Comparison of ENCODE assay signal across 32 cellular contexts in the genomic region with DNA sequence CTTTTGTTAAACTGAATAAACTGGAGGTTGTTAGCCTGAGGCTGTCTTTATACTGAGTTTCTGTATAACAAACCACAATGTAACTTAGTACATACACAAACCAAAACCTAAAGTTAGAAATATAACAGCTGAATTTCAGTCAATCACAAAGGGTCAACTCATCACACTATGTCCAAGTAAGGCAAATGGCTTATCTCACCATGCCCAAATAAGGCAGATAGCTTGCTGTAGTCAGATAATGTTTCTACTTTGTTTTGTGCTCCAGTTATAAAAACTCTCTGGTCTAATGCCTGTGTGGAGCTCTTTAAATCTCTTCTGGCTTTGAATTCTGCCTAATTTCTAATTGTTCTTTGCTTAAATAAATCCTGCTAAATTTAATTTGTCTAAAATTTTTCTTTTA.
"Had no signal": no experiment of that assay in that cellular context is flagged by ENCODE, and none has a peak within 500 bp of the region (broad histone marks: within the 10 kb centered on the region; RNA-seq: fewer than 3 reads in every experiment).

No MANE protein-coding gene starts in this region.

- H2AFZ ChIP-seq: parathyroid adenoma had no signal

- H3K27ac ChIP-seq: ovary, parathyroid adenoma, psoas muscle, skin epidermis, spleen, thoracic aorta, thyroid gland, tibial nerve, upper lobe of left lung, vagina had no signal

- ATAC-seq: naive thymus-derived CD8-positive, alpha-beta T cell; natural killer cell treated with Interleukin-12 subunit alpha and Interleukin-12 subunit beta and Interleukin-15 and Interleukin-18, amount 100 ng/mL, for 72 hours; psoas muscle; right cardiac atrium; sciatic nerve; stimulated activated memory B cell treated with anti-CD40 and anti-IgM and Interleukin-4, amounts not matched to agents 10 μg/mL and 1 μg/mL and 100 μg/mL, for 72 hours; stimulated activated naive CD8-positive, alpha-beta T cell treated with anti-CD3 and anti-CD28 coated beads, Interleukin-15, amount 100 ng/mL, for 72 hours; stimulated activated naive CD8-positive, alpha-beta T cell treated with anti-CD3 and anti-CD28 coated beads, Interleukin-15, Interleukin-2, amounts not matched to agents 100 U/mL and 50 U/mL, for 24 hours had no signal

- H3K36me3 ChIP-seq: ovary, spleen, thoracic aorta, thyroid gland, tibial nerve, upper lobe of left lung, vagina had no signal

- H3K9ac ChIP-seq: parathyroid adenoma had no signal

- DNase-seq: naive thymus-derived CD8-positive, alpha-beta T cell; nephron progenitor cell; occipital lobe; ovary; posterior cingulate gyrus; psoas muscle; right cardiac atrium; spleen; stimulated activated CD4-positive, alpha-beta T cell treated with anti-CD3 and anti-CD28 coated beads, Interleukin-12 subunit alpha, Interleukin-12 subunit beta, amount 100 ng/mL, for 4 hours; stimulated activated CD4-positive, alpha-beta T cell treated with anti-CD3 and anti-CD28 coated beads, Interleukin-1b, Interleukin-23, amount 100 ng/mL, for 48 hours; stimulated activated CD4-positive, alpha-beta T cell treated with anti-CD3 and anti-CD28 coated beads, Interleukin-4, amount 100 ng/mL, for 1 hour; stimulated activated CD4-positive, alpha-beta T cell treated with anti-CD3 and anti-CD28 coated beads, Interleukin-4, amount 100 ng/mL, for 4 hours; stimulated activated CD8-positive, alpha-beta memory T cell treated with anti-CD3 and anti-CD28 coated beads, Interleukin-4, amount 100 ng/mL, for 48 hours; stimulated activated naive CD4-positive, alpha-beta T cell; stimulated activated naive CD8-positive, alpha-beta T cell treated with anti-CD3 and anti-CD28 coated beads, Interleukin-15, amount 100 ng/mL, for 72 hours; stimulated activated naive CD8-positive, alpha-beta T cell treated with anti-CD3 and anti-CD28 coated beads, Interleukin-15, Interleukin-2, amounts not matched to agents 100 U/mL and 50 U/mL, for 24 hours; substantia nigra; thyroid gland; trophoblast cell; upper lobe of left lung had no signal

- H3K27ac Mint-ChIP-seq: naive thymus-derived CD8-positive, alpha-beta T cell; natural killer cell treated with Interleukin-12 subunit alpha and Interleukin-12 subunit beta and Interleukin-15 and Interleukin-18, amount 100 ng/mL, for 72 hours; nephron progenitor cell; progenitor cell of endocrine pancreas; stimulated activated memory B cell treated with anti-CD40 and anti-IgM and Interleukin-4, amounts not matched to agents 10 μg/mL and 1 μg/mL and 100 μg/mL, for 72 hours; stimulated activated naive CD8-positive, alpha-beta T cell treated with anti-CD3 and anti-CD28 coated beads, Interleukin-15, amount 100 ng/mL, for 72 hours had no signal

- H3K79me2 ChIP-seq: parathyroid adenoma had no signal

- H3K4me1 ChIP-seq: parathyroid adenoma, psoas muscle, spleen, thyroid gland, tibial nerve, upper lobe of left lung, vagina had no signal

- H3K36me3 Mint-ChIP-seq: natural killer cell treated with Interleukin-12 subunit alpha and Interleukin-12 subunit beta and Interleukin-15 and Interleukin-18, amount 100 ng/mL, for 72 hours; stimulated activated memory B cell treated with anti-CD40 and anti-IgM and Interleukin-4, amounts not matched to agents 10 μg/mL and 1 μg/mL and 100 μg/mL, for 72 hours had no signal

- H3K9me3 ChIP-seq: ovary, thoracic aorta, thyroid gland, tibial nerve, upper lobe of left lung, vagina had no signal

- H3K4me3 ChIP-seq: ovary, psoas muscle, skin epidermis, smooth muscle cell, spleen, thoracic aorta, thyroid gland, tibial nerve, upper lobe of left lung, vagina had no signal

- H3K4me3 Mint-ChIP-seq: naive thymus-derived CD8-positive, alpha-beta T cell; natural killer cell treated with Interleukin-12 subunit alpha and Interleukin-12 subunit beta and Interleukin-15 and Interleukin-18, amount 100 ng/mL, for 72 hours; nephron progenitor cell; neural crest cell; stimulated activated memory B cell treated with anti-CD40 and anti-IgM and Interleukin-4, amounts not matched to agents 10 μg/mL and 1 μg/mL and 100 μg/mL, for 72 hours; stimulated activated naive CD8-positive, alpha-beta T cell treated with anti-CD3 and anti-CD28 coated beads, Interleukin-15, amount 100 ng/mL, for 72 hours had no signal

- FAIRE-seq: urothelium cell line had no signal

- H3K4me2 ChIP-seq: smooth muscle cell had no signal

- H3K4me1 Mint-ChIP-seq: naive thymus-derived CD8-positive, alpha-beta T cell; nephron progenitor cell; neural crest cell; stimulated activated memory B cell treated with anti-CD40 and anti-IgM and Interleukin-4, amounts not matched to agents 10 μg/mL and 1 μg/mL and 100 μg/mL, for 72 hours; stimulated activated naive CD8-positive, alpha-beta T cell treated with anti-CD3 and anti-CD28 coated beads, Interleukin-15, amount 100 ng/mL, for 72 hours had no signal

- H3K27me3 Mint-ChIP-seq: naive thymus-derived CD8-positive, alpha-beta T cell; natural killer cell treated with Interleukin-12 subunit alpha and Interleukin-12 subunit beta and Interleukin-15 and Interleukin-18, amount 100 ng/mL, for 72 hours; progenitor cell of endocrine pancreas; stimulated activated memory B cell treated with anti-CD40 and anti-IgM and Interleukin-4, amounts not matched to agents 10 μg/mL and 1 μg/mL and 100 μg/mL, for 72 hours; stimulated activated naive CD8-positive, alpha-beta T cell treated with anti-CD3 and anti-CD28 coated beads, Interleukin-15, amount 100 ng/mL, for 72 hours had no signal

- H3K27me3 ChIP-seq: ovary, spleen, thyroid gland, tibial nerve, upper lobe of left lung, vagina had no signal
